Comparison of ENCODE assay signal across 8 cellular contexts in the genomic region with DNA sequence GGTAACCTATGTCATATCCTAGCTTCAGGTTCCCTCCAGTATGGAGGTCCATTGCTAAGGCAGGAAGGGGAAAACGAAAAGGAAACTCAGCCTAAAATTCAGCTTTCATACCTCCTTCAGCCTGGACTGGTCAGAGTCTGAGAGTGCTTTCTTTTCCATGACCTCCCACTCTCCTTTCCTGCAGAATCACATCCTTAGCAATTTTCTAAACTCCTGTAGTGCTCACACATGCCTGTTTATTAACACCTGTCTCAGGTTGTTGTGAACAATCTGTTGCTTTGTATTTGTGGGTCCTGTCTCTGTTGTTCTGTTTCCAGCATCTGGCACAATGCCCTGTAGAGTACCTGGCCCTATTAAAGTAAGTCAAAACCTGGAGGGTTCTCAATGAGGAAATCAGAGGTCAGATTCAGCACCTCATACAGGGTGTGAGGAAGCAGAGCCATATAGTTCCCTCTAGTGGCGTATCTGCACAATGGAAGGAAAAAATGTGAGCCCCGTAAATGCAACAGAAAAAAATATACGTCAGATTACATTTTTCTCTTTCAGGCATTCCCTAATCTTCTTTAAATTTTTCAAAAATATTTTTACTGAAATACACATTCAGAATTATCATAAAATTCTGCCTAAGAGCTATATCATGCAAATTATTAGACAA. TPM values are rescaled to one million over a fixed set of nuclear protein-coding genes. Genes with fewer than 3 reads are reported as not detected.
A peak's percentile ranks its signal among the peaks of the same experiment; 100 is the strongest.
DNase-seq lines count a peak whose midpoint lies in the region; ATAC-seq and TF ChIP-seq lines count a peak whose summit lies in the region.
"Not testable (repeated sequence)": the region's sequence is repeated elsewhere in the genome, so short reads cannot be mapped to it uniquely, and the experiment has no call there.

No MANE protein-coding gene starts in this region.

- H3K4me3 ChIP-seq in HEK293 (ENCODE audit: low read depth, low read length); PC-9; brain microvascular endothelial cell (ENCODE audit: low read depth, low read length): not testable (repeated sequence)

- peak; percentile 92 for ATAC-seq in GM18511 (IDR thresholded peaks at IDR 0.05; ENCODE audit: unreplicated experiment)

- not testable (repeated sequence) for TF ChIP-seq CTCF in HEK293 (tag by site-specific recombination; IDR thresholded peaks at IDR 0.05)
- TF ChIP-seq CTCF in PC-9 (conservative IDR thresholded peaks at IDR 0.05) (peak; percentile 46), brain microvascular endothelial cell (IDR thresholded peaks at IDR 0.05; ENCODE audit: low read depth, low read length, missing control alignments) (peak; percentile 70), progenitor cell of endocrine pancreas (IDR thresholded peaks at IDR 0.05; ENCODE audit: unreplicated experiment) (peak; percentile 73)

- H3K4me1 Mint-ChIP-seq in progenitor cell of endocrine pancreas (ENCODE audit: low read depth), result not testable (repeated sequence)

- H4K20me1 ChIP-seq in PC-9 (ENCODE audit: insufficient read depth), result not testable (repeated sequence)

- H3K36me3 ChIP-seq in HEK293 (ENCODE audit: control insufficient read depth in 2 of 2, insufficient read depth in 1 of 2, low read length in 2 of 2); PC-9 (ENCODE audit: low read depth); brain microvascular endothelial cell (replicated peaks): not testable (repeated sequence)

- intact Hi-C loops in PC-9 (cut with micrococcal nuclease; ENCODE audit: unreplicated experiment), result loop anchor here (1.0 to 2.0 kb wide), 2 partner anchors 247 to 462 kb away; no protein-coding TSS in a partner anchor

- not testable (repeated sequence) for H3K4me2 ChIP-seq in PC-9

- BruUV-seq in PC-9 (replicated peaks; lab: Mats Ljungman, UMichigan), result not testable (repeated sequence)

- H3K4me1 ChIP-seq in HEK293 (ENCODE audit: control insufficient read depth, insufficient read depth, low read length); PC-9 (replicated peaks; ENCODE audit: insufficient read depth): not testable (repeated sequence)

- not testable (repeated sequence) for H3K36me3 Mint-ChIP-seq in progenitor cell of endocrine pancreas (ENCODE audit: insufficient read depth)

- not testable (repeated sequence) for H3K27me3 Mint-ChIP-seq in progenitor cell of endocrine pancreas

- in situ Hi-C loops in brain microvascular endothelial cell (cut with HindIII; ENCODE audit: low pct_ligation_motif_present, low sequenced_read_pairs), result not testable (repeated sequence)

- H3K9me3 ChIP-seq in HEK293 (ENCODE audit: control insufficient read depth, insufficient read depth, low read depth, low read length); PC-9 (ENCODE audit: insufficient read depth, low read depth): not testable (repeated sequence)

- not testable (repeated sequence) for TF ChIP-seq EP300 in Ishikawa (IDR thresholded peaks at IDR 0.05; ENCODE audit: borderline replicate concordance)

- H3K9me3 Mint-ChIP-seq in progenitor cell of endocrine pancreas (ENCODE audit: low read depth), result not testable (repeated sequence)

- not testable (repeated sequence) for H3K79me2 ChIP-seq in PC-9 (ENCODE audit: low read depth)

- H3K4me3 Mint-ChIP-seq in progenitor cell of endocrine pancreas (ENCODE audit: low read depth), result not testable (repeated sequence)

- not testable (repeated sequence) for H3K27ac ChIP-seq in HEK293 (ENCODE audit: extremely low read depth, low read depth, low read length); PC-9; brain microvascular endothelial cell

- H3K9me2 ChIP-seq in PC-9 (ENCODE audit: insufficient read depth), result not testable (repeated sequence)

- not testable (repeated sequence) for H3K27me3 ChIP-seq in PC-9 (ENCODE audit: insufficient read depth, low read depth); brain microvascular endothelial cell (replicated peaks)

- not testable (repeated sequence) for H2AFZ ChIP-seq in PC-9

- H3F3A ChIP-seq in PC-9 (ENCODE audit: insufficient read depth, low read depth), result not testable (repeated sequence)

- CTCF ChIA-PET in HEK293 (lab: Yijun Ruan, JAX), result interaction anchor here (0.6 kb wide), 2 partner anchors 1082 to 1250 kb away, joined by 3 read pairs; no protein-coding TSS in a partner anchor
- CTCF ChIA-PET in PC-9 (lab: Charles Lee), result not testable (repeated sequence)

- peak; percentile 58 for TF ChIP-seq RAD21 in Ishikawa (IDR thresholded peaks at IDR 0.05; ENCODE audit: low read depth)

- not testable (repeated sequence) for H3K27ac Mint-ChIP-seq in progenitor cell of endocrine pancreas

- DNase-seq in AML-193 (lab: John Stamatoyannopoulos, UW) (peak; percentile 1), PC-9 (peak in 1 of 2 experiments; percentile 1), hepatic stellate cell (ENCODE audit: low spot score) (peak; percentile 0)
- not testable (repeated sequence) for DNase-seq in brain microvascular endothelial cell; progenitor cell of endocrine pancreas (ENCODE audit: low spot score, unreplicated experiment)

- POLR2A ChIA-PET in HEK293 (lab: Yijun Ruan, JAX); PC-9 (lab: Charles Lee; ENCODE audit: unreplicated experiment): not testable (repeated sequence)

TF ChIP-seq in HEK293, 187 proteins besides CTCF, POLR2A, EP300 and RAD21:
- TF ChIP-seq ZNF654 (tag by site-specific recombination; IDR thresholded peaks at IDR 0.05; ENCODE audit: low read depth), result peak; percentile 34

RNA-seq across cellular contexts. Expression of a gene that starts 2.3 kb away (rescaled TPM):
- not detected in 2 replicates for total RNA-seq in PC-9 (2021)
- not detected in 2 replicates for total RNA-seq in progenitor cell of endocrine pancreas
